Comparison of ENCODE assay signal across 1 cellular context in the genomic region with DNA sequence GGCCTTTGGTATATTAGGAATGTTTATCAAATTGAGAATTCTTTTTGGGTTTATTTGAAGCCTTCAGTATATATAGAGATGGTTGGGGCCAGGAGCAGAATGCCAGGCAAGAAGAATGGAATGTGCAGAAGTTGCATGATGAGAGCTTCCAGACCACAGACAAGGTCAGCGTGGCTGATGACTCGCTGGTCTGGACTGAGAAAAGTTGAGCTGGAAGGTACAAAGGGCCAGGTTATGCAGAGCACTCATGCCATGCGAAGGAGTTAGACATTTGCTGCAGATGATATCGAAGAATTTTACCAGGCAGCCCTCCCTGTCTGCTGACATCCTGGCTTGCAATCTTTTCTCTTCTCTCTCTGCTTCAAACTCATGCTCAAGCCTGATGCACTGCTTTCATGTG.
TF ChIP-seq lines count a peak whose summit lies in the region.

No MANE protein-coding gene starts in this region.

TF ChIP-seq in GM23338, 12 proteins besides CTCF, POLR2A, EP300 and RAD21 (continued from another document):
- TF ChIP-seq EZH2 (IDR thresholded peaks at IDR 0.05; ENCODE audit: low read depth, unreplicated experiment) = no peak
- TF ChIP-seq, protein P1, sequence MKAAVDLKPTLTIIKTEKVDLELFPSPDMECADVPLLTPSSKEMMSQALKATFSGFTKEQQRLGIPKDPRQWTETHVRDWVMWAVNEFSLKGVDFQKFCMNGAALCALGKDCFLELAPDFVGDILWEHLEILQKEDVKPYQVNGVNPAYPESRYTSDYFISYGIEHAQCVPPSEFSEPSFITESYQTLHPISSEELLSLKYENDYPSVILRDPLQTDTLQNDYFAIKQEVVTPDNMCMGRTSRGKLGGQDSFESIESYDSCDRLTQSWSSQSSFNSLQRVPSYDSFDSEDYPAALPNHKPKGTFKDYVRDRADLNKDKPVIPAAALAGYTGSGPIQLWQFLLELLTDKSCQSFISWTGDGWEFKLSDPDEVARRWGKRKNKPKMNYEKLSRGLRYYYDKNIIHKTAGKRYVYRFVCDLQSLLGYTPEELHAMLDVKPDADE (IDR thresholded peaks at IDR 0.05) = no peak
